In genomic region chr3:71097557-71097956, GRCh38 we compare ENCODE assay signal across 25 cellular contexts.
A peak's percentile ranks its signal among the peaks of the same experiment; 100 is the strongest.
DNase-seq lines count a peak whose midpoint lies in the region; ATAC-seq and TF ChIP-seq lines count a peak whose summit lies in the region.
"Had no signal": no experiment of that assay in that cellular context is flagged by ENCODE, and none has a peak within 500 bp of the region (broad histone marks: within the 10 kb centered on the region; RNA-seq: fewer than 3 reads in every experiment).

No MANE protein-coding gene starts in this region.

- no peak for TF ChIP-seq CTCF in activated CD8-positive, alpha-beta T cell treated with anti-CD3 and anti-CD28 coated beads for 36 hours (IDR thresholded peaks at IDR 0.05)
- no peak for TF ChIP-seq CTCF in progenitor cell of endocrine pancreas (IDR thresholded peaks at IDR 0.05; ENCODE audit: unreplicated experiment)
- TF ChIP-seq CTCF in omental fat pad (IDR thresholded peaks at IDR 0.05) = no peak

- intact Hi-C loops in activated CD8-positive, alpha-beta T cell treated with anti-CD3 and anti-CD28 coated beads for 36 hours (cut with micrococcal nuclease) = no loop called here

- POLR2A ChIA-PET in activated CD8-positive, alpha-beta T cell treated with anti-CD3 and anti-CD28 coated beads for 36 hours (lab: Charles Lee) = interaction anchor here (0.7 to 0.9 kb wide), 2 partner anchors 181 to 300 kb away, joined by 3 read pairs; no protein-coding TSS in a partner anchor
- POLR2A ChIA-PET in activated CD8-positive, alpha-beta T cell treated with anti-CD3 and anti-CD28 coated beads, Interleukin-2, amount 10 ng/mL, durations not matched to agents 7 days and 5 days (lab: Charles Lee) = no interaction called here
- POLR2A ChIA-PET in HEK293T (lab: Yijun Ruan, JAX) = no interaction called here

- DNase-seq in activated CD8-positive, alpha-beta T cell treated with anti-CD3 and anti-CD28 coated beads for 36 hours = no peak
- DNase-seq in activated CD8-positive, alpha-beta T cell treated with anti-CD3 and anti-CD28 coated beads, Interleukin-2, amount 10 ng/mL, durations not matched to agents 7 days and 5 days = no peak
- DNase-seq in HEK293T (ENCODE audit: extremely low spot score) = no peak
- DNase-seq in progenitor cell of endocrine pancreas (ENCODE audit: low spot score, unreplicated experiment) = no peak
- DNase-seq in omental fat pad (ENCODE audit: low spot score) = no peak
- DNase-seq in amniotic stem cell (lab: John Stamatoyannopoulos, UW) = no peak
- DNase-seq: activated CD4-positive, CD25-positive, alpha-beta regulatory T cell treated with anti-CD3 and anti-CD28 coated beads, Interleukin-2, amount 50 U/mL, for 72 hours; activated naive CD4-positive, alpha-beta T cell treated with anti-CD3 and anti-CD28 coated beads for 36 hours; activated T-cell treated with anti-CD3 and anti-CD28 coated beads, Interleukin-2, amount 50 U/mL, for 48 hours; anterior cingulate cortex; CD8-positive, alpha-beta memory T cell; colonic mucosa; effector CD8-positive, alpha-beta T cell; hippocampal formation; mammary epithelial cell; NCI-H146; NCI-H2107; NCI-H446 treated with DMSO at 0.1 percent for 48 hours; RPMI8226; small intestine; stimulated activated naive CD8-positive, alpha-beta T cell treated with anti-CD3 and anti-CD28 coated beads, Interleukin-15, amount 100 ng/mL, for 72 hours; uterus had no signal

- no peak overlapping the region for H3K4me3 Mint-ChIP-seq in activated CD8-positive, alpha-beta T cell treated with anti-CD3 and anti-CD28 coated beads for 36 hours
- H3K4me3 Mint-ChIP-seq in activated CD8-positive, alpha-beta T cell treated with anti-CD3 and anti-CD28 coated beads, Interleukin-2, amount 10 ng/mL, durations not matched to agents 7 days and 5 days = no peak overlapping the region
- H3K4me3 Mint-ChIP-seq in activated naive CD8-positive, alpha-beta T cell = peak overlapping the region; percentile 17
- no peak overlapping the region for H3K4me3 Mint-ChIP-seq in progenitor cell of endocrine pancreas (ENCODE audit: low read depth)
- H3K4me3 Mint-ChIP-seq: activated naive CD4-positive, alpha-beta T cell treated with anti-CD3 and anti-CD28 coated beads for 36 hours; neural progenitor cell; stimulated activated naive CD8-positive, alpha-beta T cell treated with anti-CD3 and anti-CD28 coated beads, Interleukin-15, amount 100 ng/mL, for 72 hours had no signal

- H3K4me1 Mint-ChIP-seq in activated CD8-positive, alpha-beta T cell treated with anti-CD3 and anti-CD28 coated beads for 36 hours (ENCODE audit: low read depth) = peaks cover 89% of the 10 kb centered on the region
- peaks cover 77% of the 10 kb centered on the region for H3K4me1 Mint-ChIP-seq in activated CD8-positive, alpha-beta T cell treated with anti-CD3 and anti-CD28 coated beads, Interleukin-2, amount 10 ng/mL, durations not matched to agents 7 days and 5 days (ENCODE audit: low read depth)
- H3K4me1 Mint-ChIP-seq in activated naive CD8-positive, alpha-beta T cell (ENCODE audit: low read depth) = peaks cover 93% of the 10 kb centered on the region
- peaks cover 19% of the 10 kb centered on the region for H3K4me1 Mint-ChIP-seq in progenitor cell of endocrine pancreas (ENCODE audit: low read depth)

- peaks cover 78% of the 10 kb centered on the region for H3K36me3 Mint-ChIP-seq in activated CD8-positive, alpha-beta T cell treated with anti-CD3 and anti-CD28 coated beads for 36 hours (ENCODE audit: low read depth)
- peaks cover 50% of the 10 kb centered on the region for H3K36me3 Mint-ChIP-seq in activated CD8-positive, alpha-beta T cell treated with anti-CD3 and anti-CD28 coated beads, Interleukin-2, amount 10 ng/mL, durations not matched to agents 7 days and 5 days (ENCODE audit: low read depth)
- peaks cover 43% of the 10 kb centered on the region for H3K36me3 Mint-ChIP-seq in activated naive CD8-positive, alpha-beta T cell
- peaks cover 5% of the 10 kb centered on the region for H3K36me3 Mint-ChIP-seq in progenitor cell of endocrine pancreas (ENCODE audit: insufficient read depth)

- H3K9me3 Mint-ChIP-seq in activated CD8-positive, alpha-beta T cell treated with anti-CD3 and anti-CD28 coated beads for 36 hours = peaks cover 2% of the 10 kb centered on the region
- H3K9me3 Mint-ChIP-seq in activated CD8-positive, alpha-beta T cell treated with anti-CD3 and anti-CD28 coated beads, Interleukin-2, amount 10 ng/mL, durations not matched to agents 7 days and 5 days (ENCODE audit: insufficient read depth) = no peaks in the 10 kb centered on the region
- H3K9me3 Mint-ChIP-seq in activated naive CD8-positive, alpha-beta T cell (ENCODE audit: low read depth) = no peaks in the 10 kb centered on the region
- H3K9me3 Mint-ChIP-seq in progenitor cell of endocrine pancreas (ENCODE audit: low read depth) = no peaks in the 10 kb centered on the region
- H3K9me3 Mint-ChIP-seq: activated naive CD4-positive, alpha-beta T cell treated with anti-CD3 and anti-CD28 coated beads for 36 hours; CD8-positive, alpha-beta memory T cell; stimulated activated naive CD8-positive, alpha-beta T cell treated with anti-CD3 and anti-CD28 coated beads, Interleukin-15, amount 100 ng/mL, for 72 hours had no signal

- no peak for ATAC-seq in activated CD8-positive, alpha-beta T cell treated with anti-CD3 and anti-CD28 coated beads for 36 hours
- ATAC-seq in activated CD8-positive, alpha-beta T cell treated with anti-CD3 and anti-CD28 coated beads, Interleukin-2, amount 10 ng/mL, durations not matched to agents 7 days and 5 days = no peak
- no peak for ATAC-seq in HG02970 (IDR thresholded peaks at IDR 0.05; ENCODE audit: low FRiP score, unreplicated experiment)
- no peak for ATAC-seq in omental fat pad (ENCODE audit: low FRiP score)
- ATAC-seq: stimulated activated naive CD8-positive, alpha-beta T cell treated with anti-CD3 and anti-CD28 coated beads, Interleukin-15, amount 100 ng/mL, for 72 hours had no signal

- H3K27ac Mint-ChIP-seq in activated CD8-positive, alpha-beta T cell treated with anti-CD3 and anti-CD28 coated beads for 36 hours = peak overlapping the region; percentile 69
- H3K27ac Mint-ChIP-seq in activated CD8-positive, alpha-beta T cell treated with anti-CD3 and anti-CD28 coated beads, Interleukin-2, amount 10 ng/mL, durations not matched to agents 7 days and 5 days = no peak overlapping the region
- peak overlapping the region; percentile 99 for H3K27ac Mint-ChIP-seq in activated naive CD8-positive, alpha-beta T cell
- H3K27ac Mint-ChIP-seq in progenitor cell of endocrine pancreas = peak overlapping the region; percentile 22
- H3K27ac Mint-ChIP-seq: neural progenitor cell had no signal

- no peaks in the 10 kb centered on the region for H3K27me3 Mint-ChIP-seq in activated CD8-positive, alpha-beta T cell treated with anti-CD3 and anti-CD28 coated beads for 36 hours
- no peaks in the 10 kb centered on the region for H3K27me3 Mint-ChIP-seq in activated CD8-positive, alpha-beta T cell treated with anti-CD3 and anti-CD28 coated beads, Interleukin-2, amount 10 ng/mL, durations not matched to agents 7 days and 5 days (ENCODE audit: low read depth)
- H3K27me3 Mint-ChIP-seq in activated naive CD8-positive, alpha-beta T cell = no peaks in the 10 kb centered on the region
- no peaks in the 10 kb centered on the region for H3K27me3 Mint-ChIP-seq in progenitor cell of endocrine pancreas
- H3K27me3 Mint-ChIP-seq: CD8-positive, alpha-beta memory T cell; stimulated activated naive CD8-positive, alpha-beta T cell treated with anti-CD3 and anti-CD28 coated beads, Interleukin-15, amount 100 ng/mL, for 72 hours had no signal

- CTCF ChIA-PET in activated CD8-positive, alpha-beta T cell treated with anti-CD3 and anti-CD28 coated beads for 36 hours (lab: Charles Lee) = interaction anchor here (0.7 to 1.3 kb wide), 2 partner anchors 29 to 92 kb away, joined by 3 read pairs; no protein-coding TSS in a partner anchor
- CTCF ChIA-PET in activated CD8-positive, alpha-beta T cell treated with anti-CD3 and anti-CD28 coated beads, Interleukin-2, amount 10 ng/mL, durations not matched to agents 7 days and 5 days (lab: Charles Lee) = interaction anchor here (0.6 kb wide), 1 partner anchor 561 kb away, joined by 3 read pairs; no protein-coding TSS in a partner anchor
- CTCF ChIA-PET in HEK293T (lab: Yijun Ruan, JAX) = no interaction called here

TF ChIP-seq in HEK293T, 16 proteins besides CTCF, POLR2A, EP300 and RAD21:
- TF ChIP-seq PKNOX1 (IDR thresholded peaks at IDR 0.05) = peak; percentile 53
- no peak for TF ChIP-seq NFRKB (IDR thresholded peaks at IDR 0.05)
